In genomic region chr22:20021196-20022181, GRCh38 we compare ENCODE assay signal across 8 cellular contexts. TPM values are rescaled to one million over a fixed set of nuclear protein-coding genes. Genes with fewer than 3 reads are reported as not detected.
DNase-seq lines count a peak whose midpoint lies in the region; TF ChIP-seq lines count a peak whose summit lies in the region.

No MANE protein-coding gene starts in this region.

- H3K4me1 ChIP-seq in neutrophil (ENCODE audit: control insufficient read depth in 1 of 2, insufficient read depth in 1 of 2, low read depth in 1 of 2, low read length in 1 of 2), result peaks cover 52 to 55% of the 10 kb centered on the region in 2 experiments

- peak overlapping the region; percentile 92 for H3K27ac ChIP-seq in neutrophil

- peaks cover 21% of the 10 kb centered on the region for H3K27me3 ChIP-seq in neutrophil

- H3K36me3 ChIP-seq in neutrophil, result peaks cover 19% of the 10 kb centered on the region

- TF ChIP-seq CTCF in neutrophil (IDR thresholded peaks at IDR 0.05), result no peak

- DNase-seq in CMK (ENCODE audit: low read depth) (peak; percentile 31), HT-29 (ENCODE audit: low spot score) (peak; percentile 73), glomerular visceral epithelial cell (ENCODE audit: extremely low spot score) (peak; percentile 25), COR-L47 (lab: John Stamatoyannopoulos, UW) (no peak), HPDE6-E6E7 (ENCODE audit: extremely low spot score) (no peak), NCI-H128 (lab: John Stamatoyannopoulos, UW; ENCODE audit: unreplicated experiment) (no peak)
- peak; percentile 19 for DNase-seq in activated naive CD4-positive, alpha-beta T cell treated with Interleukin-2 at 50 U/mL for 16 hours

- peak overlapping the region; percentile 90 to 98 for H3K4me3 ChIP-seq in neutrophil (ENCODE audit: low read depth in 1 of 2, low read length in 1 of 2)

- H3K9me3 ChIP-seq in neutrophil, result no peaks in the 10 kb centered on the region

RNA-seq across cellular contexts. Expression of gene TANGO2, which starts 0.6 kb away (rescaled TPM):
- 71.9 and 88.2 TPM in 2 replicates for total RNA-seq in HT-29 (2014; rRNA removed; shearing (Covaris generic))

RNA-seq across cellular contexts. Expression of gene ARVCF, which starts 4.9 kb away (rescaled TPM):
- 211 and 219 TPM in 2 replicates for total RNA-seq in HT-29 (2014; rRNA removed; shearing (Covaris generic))

RNA-seq across cellular contexts. Expression of gene DGCR8, which starts 58.6 kb away (rescaled TPM):
- 74.9 and 87.2 TPM in 2 replicates for total RNA-seq in HT-29 (2014; rRNA removed; shearing (Covaris generic))

Comparison
In these comparisons a context has a peak if more than half of its experiments do, and no peak if none do; other contexts are left out.
1. DNase-seq: peak in CMK (single experiment), HT-29 (single experiment), activated naive CD4-positive, alpha-beta T cell treated with Interleukin-2 at 50 U/mL for 16 hours (single experiment) and glomerular visceral epithelial cell (single experiment); none in COR-L47 (single experiment), HPDE6-E6E7 (single experiment) and NCI-H128 (single experiment).